Comparison of ENCODE assay signal across 11 cellular contexts in genomic region chr5:86665984-86666760, GRCh38. TPM values are rescaled to one million over a fixed set of nuclear protein-coding genes. Genes with fewer than 3 reads are reported as not detected.
DNase-seq lines count a peak whose midpoint lies in the region; ATAC-seq and TF ChIP-seq lines count a peak whose summit lies in the region.
"Had no signal": no experiment of that assay in that cellular context is flagged by ENCODE, and none has a peak within 500 bp of the region (broad histone marks: within the 10 kb centered on the region; RNA-seq: fewer than 3 reads in every experiment).

No MANE protein-coding gene starts in this region.

- H2BK12ac ChIP-seq in neuronal stem cell (ENCODE audit: low read length) = no peak overlapping the region

- no peak overlapping the region for H3K23ac ChIP-seq in neuronal stem cell (ENCODE audit: low read depth, low read length, poor library complexity)

- no peak overlapping the region for H3K14ac ChIP-seq in neuronal stem cell (ENCODE audit: low read length)

- H3K18ac ChIP-seq in neuronal stem cell (ENCODE audit: low read length) = no peak overlapping the region

- H3F3A ChIP-seq in OCI-LY1 (ENCODE audit: insufficient read depth, low read length) = no peaks in the 10 kb centered on the region

- no peaks in the 10 kb centered on the region for H4K20me1 ChIP-seq in OCI-LY1 (ENCODE audit: insufficient read depth, low read length)

- H2BK5ac ChIP-seq in neuronal stem cell (ENCODE audit: low read length) = no peak overlapping the region

- peak overlapping the region; percentile 64 for H3K4me3 ChIP-seq in OCI-LY1 (ENCODE audit: low read depth, low read length, poor library complexity, severe bottlenecking)
- H3K4me3 ChIP-seq in neuronal stem cell (ENCODE audit: low read length in 2 of 2) = no peak overlapping the region

- H3K27ac ChIP-seq in OCI-LY1 (ENCODE audit: low read depth, low read length, poor library complexity, severe bottlenecking) = peak overlapping the region; percentile 46
- H3K27ac ChIP-seq in neuronal stem cell (replicated peaks; ENCODE audit: low read length) = no peak overlapping the region

- no peak overlapping the region for H3K4ac ChIP-seq in neuronal stem cell (ENCODE audit: low read length)

- H3K36me3 Mint-ChIP-seq in activated naive CD8-positive, alpha-beta T cell treated with anti-CD3 and anti-CD28 coated beads for 36 hours = no peaks in the 10 kb centered on the region
- H3K36me3 Mint-ChIP-seq in stimulated activated memory B cell treated with anti-CD40 and anti-IgM and Interleukin-4, amounts not matched to agents 10 μg/mL and 1 μg/mL and 100 μg/mL, for 72 hours = no peaks in the 10 kb centered on the region

- ATAC-seq in stimulated activated memory B cell treated with anti-CD40 and anti-IgM and Interleukin-4, amounts not matched to agents 10 μg/mL and 1 μg/mL and 100 μg/mL, for 72 hours = peak; percentile 68
- ATAC-seq: sciatic nerve had no signal

- H3K79me2 ChIP-seq in OCI-LY1 (ENCODE audit: insufficient read depth, low read length) = no peaks in the 10 kb centered on the region

- H2AK5ac ChIP-seq in neuronal stem cell (ENCODE audit: low read depth, low read length) = no peak overlapping the region

- H3K4me1 ChIP-seq in OCI-LY1 (ENCODE audit: insufficient read depth, low read length, severe bottlenecking) (peaks cover 34% of the 10 kb centered on the region), neuronal stem cell (ENCODE audit: control insufficient read depth in 2 of 2, insufficient read depth in 1 of 2, low read depth in 1 of 2, low read length in 2 of 2) (no peaks in the 10 kb centered on the region)

- peak overlapping the region; percentile 57 for H3K9ac ChIP-seq in OCI-LY1 (ENCODE audit: low read length)
- no peak overlapping the region for H3K9ac ChIP-seq in neuronal stem cell (ENCODE audit: low read depth, low read length, poor library complexity)

- no peak overlapping the region for H4K8ac ChIP-seq in neuronal stem cell (ENCODE audit: low read depth, low read length)

- peak overlapping the region; percentile 73 for H3K27ac Mint-ChIP-seq in activated naive CD8-positive, alpha-beta T cell treated with anti-CD3 and anti-CD28 coated beads for 36 hours
- peak overlapping the region; percentile 10 for H3K27ac Mint-ChIP-seq in stimulated activated memory B cell treated with anti-CD40 and anti-IgM and Interleukin-4, amounts not matched to agents 10 μg/mL and 1 μg/mL and 100 μg/mL, for 72 hours

- H3K79me1 ChIP-seq in neuronal stem cell (ENCODE audit: low read depth, low read length) = no peaks in the 10 kb centered on the region

- peak overlapping the region; percentile 66 for H3K4me3 Mint-ChIP-seq in activated naive CD8-positive, alpha-beta T cell treated with anti-CD3 and anti-CD28 coated beads for 36 hours
- peak overlapping the region; percentile 64 for H3K4me3 Mint-ChIP-seq in stimulated activated memory B cell treated with anti-CD40 and anti-IgM and Interleukin-4, amounts not matched to agents 10 μg/mL and 1 μg/mL and 100 μg/mL, for 72 hours

- H3K27me3 ChIP-seq in OCI-LY1 (ENCODE audit: insufficient read depth, low read length) (no peaks in the 10 kb centered on the region), neuronal stem cell (ENCODE audit: control insufficient read depth in 3 of 3, insufficient read depth in 3 of 3, low read depth in 1 of 3, low read length in 3 of 3) (no peaks in the 10 kb centered on the region)

- H3K9me3 Mint-ChIP-seq in activated naive CD8-positive, alpha-beta T cell treated with anti-CD3 and anti-CD28 coated beads for 36 hours = no peaks in the 10 kb centered on the region
- H3K9me3 Mint-ChIP-seq in stimulated activated memory B cell treated with anti-CD40 and anti-IgM and Interleukin-4, amounts not matched to agents 10 μg/mL and 1 μg/mL and 100 μg/mL, for 72 hours = no peaks in the 10 kb centered on the region

- H3K4me1 Mint-ChIP-seq in activated naive CD8-positive, alpha-beta T cell treated with anti-CD3 and anti-CD28 coated beads for 36 hours = peaks cover 7% of the 10 kb centered on the region
- no peaks in the 10 kb centered on the region for H3K4me1 Mint-ChIP-seq in stimulated activated memory B cell treated with anti-CD40 and anti-IgM and Interleukin-4, amounts not matched to agents 10 μg/mL and 1 μg/mL and 100 μg/mL, for 72 hours

- H2AFZ ChIP-seq in OCI-LY1 (ENCODE audit: low read length) = peak overlapping the region; percentile 25; the same call in 1 of the 2 replicates
- no peak overlapping the region for H2AFZ ChIP-seq in neuronal stem cell (ENCODE audit: low read length)

- peaks cover 15% of the 10 kb centered on the region for H3K27me3 Mint-ChIP-seq in activated naive CD8-positive, alpha-beta T cell treated with anti-CD3 and anti-CD28 coated beads for 36 hours
- peaks cover 7% of the 10 kb centered on the region for H3K27me3 Mint-ChIP-seq in stimulated activated memory B cell treated with anti-CD40 and anti-IgM and Interleukin-4, amounts not matched to agents 10 μg/mL and 1 μg/mL and 100 μg/mL, for 72 hours

- H3K9me2 ChIP-seq in OCI-LY1 (ENCODE audit: low read depth, low read length) = no peaks in the 10 kb centered on the region

- WGBS in neuronal stem cell (ENCODE audit: extremely low coverage in 2 of 2, insufficient read length in 2 of 2, insufficient replicate concordance in 1 of 2), 2 donors = no CpG with 5 or more reads among the region's 13 CpGs

- H3K9me3 ChIP-seq in OCI-LY1 (ENCODE audit: low read length) (no peaks in the 10 kb centered on the region), neuronal stem cell (replicated peaks in 1 of 2; ENCODE audit: control insufficient read depth in 2 of 2, insufficient read depth in 1 of 2, low read depth in 1 of 2, low read length in 2 of 2) (no peaks in the 10 kb centered on the region)

- H3K36me3 ChIP-seq in OCI-LY1 (ENCODE audit: insufficient read depth, low read length) (no peaks in the 10 kb centered on the region), neuronal stem cell (replicated peaks in 1 of 2; ENCODE audit: control insufficient read depth in 2 of 2, insufficient read depth in 2 of 2, low read length in 2 of 2) (no peaks in the 10 kb centered on the region)

- no peak overlapping the region for H2BK120ac ChIP-seq in neuronal stem cell (ENCODE audit: low read depth, low read length)

- no peak for TF ChIP-seq CTCF in OCI-LY1 (IDR thresholded peaks at IDR 0.05; ENCODE audit: low read length)

- H2BK15ac ChIP-seq in neuronal stem cell (ENCODE audit: low read length) = no peak overlapping the region

- DNase-seq in activated CD8-positive, alpha-beta memory T cell treated with anti-CD3 and anti-CD28 coated beads for 24 hours = peak; percentile 54
- DNase-seq in activated CD8-positive, alpha-beta memory T cell treated with anti-CD3 and anti-CD28 coated beads, Interleukin-2, amount 50 U/mL, for 48 hours = no peak
- peak; percentile 17 for DNase-seq in activated naive CD8-positive, alpha-beta T cell treated with anti-CD3 and anti-CD28 coated beads for 36 hours
- DNase-seq in NCI-H2107 (lab: John Stamatoyannopoulos, UW) (no peak), neuronal stem cell (ENCODE audit: low spot score) (no peak), NAMALWA (ENCODE audit: low spot score) (no peak)
- DNase-seq: Kasumi-1, NCI-H226 had no signal

- peak overlapping the region; percentile 72 for H3K4me2 ChIP-seq in OCI-LY1 (ENCODE audit: low read length)
- no peak overlapping the region for H3K4me2 ChIP-seq in neuronal stem cell (ENCODE audit: insufficient read depth, low read length, poor library complexity, severe bottlenecking)

- no peak overlapping the region for H4K91ac ChIP-seq in neuronal stem cell (ENCODE audit: low read depth, low read length, poor library complexity)

RNA-seq across cellular contexts. Expression of gene COX7C, which starts 48.4 kb away (rescaled TPM):
- total RNA-seq in activated naive CD8-positive, alpha-beta T cell treated with anti-CD3 and anti-CD28 coated beads for 36 hours = 100 to 1,000 TPM; 697 to 728 TPM
- 1,448 TPM for polyA plus RNA-seq in neuronal stem cell (2013, experiment 1 of 2)
- polyA plus RNA-seq in neuronal stem cell (2013, experiment 2 of 2) = 1,424 TPM

Comparison
In these comparisons a context has a peak if more than half of its experiments do, and no peak if none do; other contexts are left out.
1. DNase-seq: peak in activated CD8-positive, alpha-beta memory T cell treated with anti-CD3 and anti-CD28 coated beads for 24 hours (single experiment) and activated naive CD8-positive, alpha-beta T cell treated with anti-CD3 and anti-CD28 coated beads for 36 hours (single experiment); none in activated CD8-positive, alpha-beta memory T cell treated with anti-CD3 and anti-CD28 coated beads, Interleukin-2, amount 50 U/mL, for 48 hours (single experiment), NCI-H2107 (single experiment), neuronal stem cell (single experiment) and NAMALWA (single experiment).